15 cellular contexts compared by ENCODE assay signal in genomic region chr2:28134857-28135256, GRCh38.
DNase-seq lines count a peak whose midpoint lies in the region; ATAC-seq and TF ChIP-seq lines count a peak whose summit lies in the region.
"Had no signal": no experiment of that assay in that cellular context is flagged by ENCODE, and none has a peak within 500 bp of the region (broad histone marks: within the 10 kb centered on the region; RNA-seq: fewer than 3 reads in every experiment).

No MANE protein-coding gene starts in this region.

- no peak overlapping the region for H3K4me3 ChIP-seq in left ventricle myocardium inferior
- H3K4me3 ChIP-seq in right lobe of liver = no peak overlapping the region

- no peak for TF ChIP-seq POLR2A in right lobe of liver (IDR thresholded peaks at IDR 0.05)

- peak overlapping the region; percentile 2 for H3K4me3 Mint-ChIP-seq in activated T-helper 1 cell treated with anti-CD3 and anti-CD28 coated beads, Interleukin-12 subunit alpha, Interleukin-12 subunit beta, Interleukin-2, Interleukin-4 antibody, amounts not matched to agents 30 ng/mL and 10 ng/mL and 1 ng/mL, durations not matched to agents 14 hours and 24 hours and 36 hours
- H3K4me3 Mint-ChIP-seq: brain, WTC11 had no signal

- ATAC-seq in Right ventricle myocardium superior (ENCODE audit: poor library complexity) (no peak), right lobe of liver (no peak), sciatic nerve (no peak), HG03571 (IDR thresholded peaks at IDR 0.05; ENCODE audit: unreplicated experiment) (no peak)
- ATAC-seq: HCT116, WTC11 had no signal

- H3K36me3 ChIP-seq in left ventricle myocardium inferior (no peaks in the 10 kb centered on the region), right lobe of liver (no peaks in the 10 kb centered on the region)

- H3K9me3 ChIP-seq in left ventricle myocardium inferior (replicated peaks) (no peaks in the 10 kb centered on the region), right lobe of liver (no peaks in the 10 kb centered on the region)

- 11% methylated on average over 1 of the region's 1 CpG for WGBS in right lobe of liver (ENCODE audit: insufficient coverage, low coverage, low lambda C conversion rate, missing lambda C conversion rate)

- H3K27me3 Mint-ChIP-seq in activated T-helper 1 cell treated with anti-CD3 and anti-CD28 coated beads, Interleukin-12 subunit alpha, Interleukin-12 subunit beta, Interleukin-2, Interleukin-4 antibody, amounts not matched to agents 30 ng/mL and 10 ng/mL and 1 ng/mL, durations not matched to agents 14 hours and 24 hours and 36 hours (ENCODE audit: insufficient read depth) = no peaks in the 10 kb centered on the region
- H3K27me3 Mint-ChIP-seq: brain had no signal

- no peaks in the 10 kb centered on the region for H3K27me3 ChIP-seq in left ventricle myocardium inferior (ENCODE audit: low read depth)
- H3K27me3 ChIP-seq in right lobe of liver = no peaks in the 10 kb centered on the region
- H3K27me3 ChIP-seq: foreskin keratinocyte had no signal

- H3K36me3 Mint-ChIP-seq in activated T-helper 1 cell treated with anti-CD3 and anti-CD28 coated beads, Interleukin-12 subunit alpha, Interleukin-12 subunit beta, Interleukin-2, Interleukin-4 antibody, amounts not matched to agents 30 ng/mL and 10 ng/mL and 1 ng/mL, durations not matched to agents 14 hours and 24 hours and 36 hours (ENCODE audit: low read depth) = peaks cover 11% of the 10 kb centered on the region

- H3K4me1 ChIP-seq in left ventricle myocardium inferior = peaks cover 40% of the 10 kb centered on the region
- H3K4me1 ChIP-seq in right lobe of liver = peaks cover 0 to 22% (median 3%) of the 10 kb centered on the region in 4 donors

- peak overlapping the region; percentile 49 for H3K27ac Mint-ChIP-seq in activated T-helper 1 cell treated with anti-CD3 and anti-CD28 coated beads, Interleukin-12 subunit alpha, Interleukin-12 subunit beta, Interleukin-2, Interleukin-4 antibody, amounts not matched to agents 30 ng/mL and 10 ng/mL and 1 ng/mL, durations not matched to agents 14 hours and 24 hours and 36 hours
- H3K27ac Mint-ChIP-seq: WTC11 had no signal

- H3K4me1 Mint-ChIP-seq in activated T-helper 1 cell treated with anti-CD3 and anti-CD28 coated beads, Interleukin-12 subunit alpha, Interleukin-12 subunit beta, Interleukin-2, Interleukin-4 antibody, amounts not matched to agents 30 ng/mL and 10 ng/mL and 1 ng/mL, durations not matched to agents 14 hours and 24 hours and 36 hours (ENCODE audit: low read depth) = peaks cover 36% of the 10 kb centered on the region
- H3K4me1 Mint-ChIP-seq: WTC11 had no signal

- intact Hi-C loops in left ventricle myocardium inferior (cut with micrococcal nuclease) (no loop called here), Right ventricle myocardium superior (cut with DNase I) (no loop called here), right lobe of liver (cut with DNase I) (loop anchor here in 1 of 2 donors (5.0 kb wide), 1 partner anchor 267 kb away; no protein-coding TSS in a partner anchor), sciatic nerve (cut with DNase I) (no loop called here)
- intact Hi-C loops in activated T-helper 1 cell treated with anti-CD3 and anti-CD28 coated beads, Interleukin-12 subunit alpha, Interleukin-12 subunit beta, Interleukin-2, Interleukin-4 antibody, amounts not matched to agents 30 ng/mL and 10 ng/mL and 1 ng/mL, durations not matched to agents 14 hours and 24 hours and 36 hours (cut with micrococcal nuclease) = no loop called here

- peak overlapping the region; percentile 47 for H3K27ac ChIP-seq in left ventricle myocardium inferior (replicated peaks)
- H3K27ac ChIP-seq in right lobe of liver = peak overlapping the region; percentile 56 to 70 (median 64)
- H3K27ac ChIP-seq: foreskin keratinocyte had no signal

- H3K9me3 Mint-ChIP-seq in activated T-helper 1 cell treated with anti-CD3 and anti-CD28 coated beads, Interleukin-12 subunit alpha, Interleukin-12 subunit beta, Interleukin-2, Interleukin-4 antibody, amounts not matched to agents 30 ng/mL and 10 ng/mL and 1 ng/mL, durations not matched to agents 14 hours and 24 hours and 36 hours = no peaks in the 10 kb centered on the region
- H3K9me3 Mint-ChIP-seq: brain, WTC11 had no signal

- no peak for TF ChIP-seq CTCF in left ventricle myocardium inferior (IDR thresholded peaks at IDR 0.05; ENCODE audit: borderline replicate concordance)
- no peak for TF ChIP-seq CTCF in right lobe of liver (IDR thresholded peaks at IDR 0.05)

- DNase-seq in left ventricle myocardium inferior = no peak
- DNase-seq in Right ventricle myocardium superior = no peak
- no peak for DNase-seq in activated T-helper 1 cell treated with anti-CD3 and anti-CD28 coated beads, Interleukin-12 subunit alpha, Interleukin-12 subunit beta, Interleukin-2, Interleukin-4 antibody, amounts not matched to agents 30 ng/mL and 10 ng/mL and 1 ng/mL, durations not matched to agents 14 hours and 24 hours and 36 hours (ENCODE audit: low spot score)
- DNase-seq in right lobe of liver = no peak
- DNase-seq in sciatic nerve (ENCODE audit: low spot score) = no peak
- DNase-seq in DMS53 treated with DMSO at 0.1 percent for 48 hours (lab: John Stamatoyannopoulos, UW; ENCODE audit: unreplicated experiment) = no peak
- DNase-seq in activated gamma-delta T cell treated with Interleukin-2 at 50 U/mL for 16 hours = no peak
- DNase-seq: activated T-cell treated with anti-CD3 and anti-CD28 coated beads for 4 hours; DMS153; effector CD8-positive, alpha-beta T cell had no signal
